In the genomic region with DNA sequence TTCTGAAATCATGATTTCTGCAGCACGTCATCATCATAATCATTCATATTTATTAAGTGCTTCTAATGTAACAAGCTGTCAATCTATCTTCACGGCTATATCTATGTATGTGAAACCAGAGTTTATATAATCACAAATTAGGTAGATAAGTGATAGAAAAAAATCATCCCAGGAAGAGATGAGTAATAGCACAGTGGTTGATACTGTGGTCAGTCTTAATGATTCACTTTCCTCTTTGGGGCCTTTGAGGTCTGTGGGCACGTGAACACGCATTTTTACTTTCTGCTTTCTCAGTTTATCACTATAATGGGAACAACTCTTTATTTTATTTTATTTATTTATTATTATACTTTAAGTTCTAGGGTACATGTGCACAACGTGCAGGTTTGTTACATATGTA, we compare ENCODE assay signal across 21 cellular contexts.
DNase-seq lines count a peak whose midpoint lies in the region; ATAC-seq and TF ChIP-seq lines count a peak whose summit lies in the region.
"Had no signal": no experiment of that assay in that cellular context is flagged by ENCODE, and none has a peak within 500 bp of the region (broad histone marks: within the 10 kb centered on the region; RNA-seq: fewer than 3 reads in every experiment).

No MANE protein-coding gene starts in this region.

- H3K36me3 ChIP-seq in kidney epithelial cell (ENCODE audit: control insufficient read depth, insufficient read depth, low read length): no peaks in the 10 kb centered on the region
- H3K36me3 ChIP-seq: right lobe of liver, uterus had no signal

- no peak overlapping the region for H3K4me3 ChIP-seq in kidney epithelial cell (ENCODE audit: low read depth, low read length)
- H3K4me3 ChIP-seq: GM12878, K562, right lobe of liver, uterus had no signal

- no peaks in the 10 kb centered on the region for H3K27me3 ChIP-seq in kidney epithelial cell (ENCODE audit: control insufficient read depth, insufficient read depth, low read length)
- H3K27me3 ChIP-seq: right lobe of liver, uterus had no signal

- no peak for ATAC-seq in activated CD4-positive, CD25-positive, alpha-beta regulatory T cell treated with anti-CD3 and anti-CD28 coated beads, Interleukin-2, amount 50 U/mL, for 24 hours
- ATAC-seq in left lobe of liver: no peak
- ATAC-seq: esophagus mucosa, GM12878, K562, left ventricle myocardium superior, right lobe of liver, T-cell had no signal

- DNase-seq in AG20443 (ENCODE audit: low spot score): peak; percentile 31
- DNase-seq in M059J (ENCODE audit: low read depth): peak; percentile 7
- DNase-seq in astrocyte of the hippocampus (ENCODE audit: low read depth, low spot score): peak; percentile 50
- peak; percentile 31 for DNase-seq in kidney epithelial cell (ENCODE audit: low read depth)
- DNase-seq in posterior vena cava (ENCODE audit: low spot score): no peak
- no peak for DNase-seq in left lobe of liver (ENCODE audit: low spot score)
- no peak for DNase-seq in NCI-H2171 treated with DMSO at 0.1 percent for 48 hours (lab: John Stamatoyannopoulos, UW)
- DNase-seq: activated CD4-positive, alpha-beta memory T cell treated with anti-CD3 and anti-CD28 coated beads, Interleukin-2, amount 10 ng/mL, durations not matched to agents 7 days and 5 days; activated T-cell treated with anti-CD3 and anti-CD28 coated beads, Interleukin-2, amount 50 U/mL, for 24 hours; HFFc6; left ventricle myocardium superior; NCI-H1417 treated with DMSO at 0.1 percent for 48 hours; nucleus accumbens; right lobe of liver; stimulated activated CD4-positive, alpha-beta T cell treated with anti-CD3 and anti-CD28 coated beads, Interleukin-2, amount 100 ng/mL, for 48 hours; T-cell; uterus had no signal

- TF ChIP-seq CTCF in kidney epithelial cell (IDR thresholded peaks at IDR 0.05; ENCODE audit: insufficient read depth, low read length, poor library complexity, severe bottlenecking): no peak

- intact Hi-C loops in posterior vena cava (cut with DNase I): no loop called here

Comparison
In these comparisons a context has a peak if more than half of its experiments do, and no peak if none do; other contexts are left out.
1. DNase-seq: peak in AG20443 (single experiment), M059J (single experiment), astrocyte of the hippocampus (single experiment) and kidney epithelial cell (single experiment); none in posterior vena cava (single experiment), left lobe of liver (single experiment) and NCI-H2171 treated with DMSO at 0.1 percent for 48 hours (single experiment).